ENCODE assay signal across 15 cellular contexts in the genomic region with DNA sequence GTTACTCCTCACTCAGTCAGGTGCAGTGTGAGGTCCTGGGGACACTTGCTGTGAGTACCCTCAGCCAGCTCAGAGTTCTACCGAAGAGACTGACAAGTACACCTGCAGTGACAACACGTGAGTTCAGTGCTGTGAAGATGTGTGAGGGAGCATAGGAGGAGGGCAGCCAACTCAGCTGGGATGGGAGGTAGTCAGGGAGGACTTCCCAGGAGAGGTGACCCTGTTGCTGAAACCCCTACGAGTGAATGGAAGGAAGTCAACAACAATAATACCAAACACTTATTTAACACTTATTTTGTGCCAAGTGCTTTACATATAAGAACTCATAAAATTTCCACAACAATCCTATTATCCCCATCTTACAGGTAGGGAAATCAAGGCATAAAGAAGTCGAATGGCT. TPM values are rescaled to one million over a fixed set of nuclear protein-coding genes. Genes with fewer than 3 reads are reported as not detected.
DNase-seq lines count a peak whose midpoint lies in the region; ATAC-seq, FAIRE-seq and TF ChIP-seq lines count a peak whose summit lies in the region.
"Had no signal": no experiment of that assay in that cellular context is flagged by ENCODE, and none has a peak within 500 bp of the region (broad histone marks: within the 10 kb centered on the region; RNA-seq: fewer than 3 reads in every experiment).

No MANE protein-coding gene starts in this region.

- DNase-seq in CD8-positive, alpha-beta T cell, result no peak
- DNase-seq in K562 (ENCODE audit: extremely low read depth in 1 of 4, low spot score in 3 of 4), result no peak
- no peak for DNase-seq in naive thymus-derived CD4-positive, alpha-beta T cell
- DNase-seq in stomach, result peak; percentile 4
- no peak for DNase-seq in NCI-H446 treated with DMSO at 0.1 percent for 48 hours (lab: John Stamatoyannopoulos, UW)
- DNase-seq: ACHN; Calu3; CD4-positive, CD25-positive, alpha-beta regulatory T cell; DMS79; H7 had no signal

- peaks cover 11% of the 10 kb centered on the region for H3K36me3 ChIP-seq in CD8-positive, alpha-beta T cell (ENCODE audit: insufficient read depth, low read length)
- H3K36me3 ChIP-seq in K562 (ENCODE audit: control insufficient read depth, insufficient read depth, low read length) (peaks cover 2% of the 10 kb centered on the region; the same call in 1 of the 3 replicates), stomach (peaks cover 0 to 43% (median 40%) of the 10 kb centered on the region in 4 donors)
- peaks cover 0 to 31% (median 5%) of the 10 kb centered on the region in 3 experiments for H3K36me3 ChIP-seq in naive thymus-derived CD4-positive, alpha-beta T cell (ENCODE audit: control insufficient read depth in 2 of 3, insufficient read depth in 3 of 3, low read length in 3 of 3)

- no peak overlapping the region for H3K27ac ChIP-seq in CD8-positive, alpha-beta T cell (ENCODE audit: low read depth, low read length)
- H3K27ac ChIP-seq in K562 (ENCODE audit: extremely low read depth, low read depth, low read length) (no peak overlapping the region), stomach (no peak overlapping the region)
- H3K27ac ChIP-seq in naive thymus-derived CD4-positive, alpha-beta T cell (ENCODE audit: low read depth, low read length), result no peak overlapping the region
- H3K27ac ChIP-seq: BLaER1 treated with 17β-estradiol and CSF1 and Interleukin-3, amounts not matched to agents 10 nM and 100 nM had no signal

- H3K9me3 Mint-ChIP-seq in CD8-positive, alpha-beta T cell, result no peaks in the 10 kb centered on the region
- no peaks in the 10 kb centered on the region for H3K9me3 Mint-ChIP-seq in naive thymus-derived CD4-positive, alpha-beta T cell
- H3K9me3 Mint-ChIP-seq: GM23338 had no signal

- H3K4me1 Mint-ChIP-seq in CD8-positive, alpha-beta T cell (ENCODE audit: low read depth), result peaks cover 5% of the 10 kb centered on the region
- peaks cover 0 to 10% (median 7%) of the 10 kb centered on the region in 7 donors for H3K4me1 Mint-ChIP-seq in naive thymus-derived CD4-positive, alpha-beta T cell

- no peaks in the 10 kb centered on the region for H4K20me1 ChIP-seq in K562 (replicated peaks; ENCODE audit: control insufficient read depth, insufficient read depth, low read length)

- TF ChIP-seq EP300 in K562 (IDR thresholded peaks at IDR 0.05; ENCODE audit: low read length) (no peak), stomach (IDR thresholded peaks at IDR 0.05) (no peak)

- no peaks in the 10 kb centered on the region for H3K27me3 Mint-ChIP-seq in CD8-positive, alpha-beta T cell (ENCODE audit: low read depth)
- no peaks in the 10 kb centered on the region for H3K27me3 Mint-ChIP-seq in naive thymus-derived CD4-positive, alpha-beta T cell
- H3K27me3 Mint-ChIP-seq: CD4-positive, CD25-positive, alpha-beta regulatory T cell had no signal

- POLR2A ChIA-PET in CD8-positive, alpha-beta T cell (lab: Charles Lee), result no interaction called here
- POLR2A ChIA-PET in K562 (lab: Yijun Ruan, JAX), result no interaction called here
- POLR2A ChIA-PET in naive thymus-derived CD4-positive, alpha-beta T cell (lab: Charles Lee), result interaction anchor here (1.1 kb wide), 1 partner anchor 14 kb away, joined by 3 read pairs; no protein-coding TSS in a partner anchor

- no peak overlapping the region for H3K4me3 Mint-ChIP-seq in CD8-positive, alpha-beta T cell
- no peak overlapping the region for H3K4me3 Mint-ChIP-seq in naive thymus-derived CD4-positive, alpha-beta T cell
- H3K4me3 Mint-ChIP-seq: CD4-positive, CD25-positive, alpha-beta regulatory T cell; GM23338 had no signal

- no peak for TF ChIP-seq CTCF in CD8-positive, alpha-beta T cell (IDR thresholded peaks at IDR 0.05)
- no peak for TF ChIP-seq CTCF in K562 (IDR thresholded peaks at IDR 0.05 in 2 of 3, conservative IDR thresholded peaks at IDR 0.05 in 1 of 3; ENCODE audit: insufficient read depth in 2 of 3, low read depth in 1 of 3, low read length in 3 of 3)
- TF ChIP-seq CTCF in stomach (IDR thresholded peaks at IDR 0.05), result no peak

- in situ Hi-C loops in K562 (cut with MboI), result no loop called here

- no peak for TF ChIP-seq RAD21 in K562 (CRISPR knock-in tag; conservative IDR thresholded peaks at IDR 0.05 in 1 of 2, IDR thresholded peaks at IDR 0.05 in 1 of 2)

- H3K9ac ChIP-seq in K562 (ENCODE audit: insufficient read depth in 1 of 2, low read depth in 2 of 2, low read length in 2 of 2), result no peak overlapping the region
- H3K9ac ChIP-seq: BLaER1 treated with 17β-estradiol and CSF1 and Interleukin-3, amounts not matched to agents 10 nM and 100 nM had no signal

- no peaks in the 10 kb centered on the region for H3K79me2 ChIP-seq in K562 (ENCODE audit: control insufficient read depth, insufficient read depth, low read length)

- no peak for FAIRE-seq in K562 (lab: Jason Lieb, UNC)
- FAIRE-seq: GM12878 had no signal

- H3K9me1 ChIP-seq in K562 (ENCODE audit: control insufficient read depth, insufficient read depth, low read length), result no peaks in the 10 kb centered on the region

- H3K27ac Mint-ChIP-seq in CD8-positive, alpha-beta T cell, result peak overlapping the region; percentile 1
- H3K27ac Mint-ChIP-seq in naive thymus-derived CD4-positive, alpha-beta T cell, result peak overlapping the region in 5 of 9 donors; percentile 11 to 60 (median 20)
- H3K27ac Mint-ChIP-seq: GM23338 had no signal

- no peak for ATAC-seq in CD8-positive, alpha-beta T cell
- no peak for ATAC-seq in K562
- no peak for ATAC-seq in naive thymus-derived CD4-positive, alpha-beta T cell
- no peak for ATAC-seq in GM18502 (IDR thresholded peaks at IDR 0.05; ENCODE audit: poor library complexity, unreplicated experiment)
- ATAC-seq in HG03457 (IDR thresholded peaks at IDR 0.05; ENCODE audit: unreplicated experiment), result no peak
- ATAC-seq: GM12878, GM23338 had no signal

- H2AFZ ChIP-seq in K562 (ENCODE audit: low read depth, low read length), result no peak overlapping the region
- H2AFZ ChIP-seq: GM23338 had no signal

- H3K4me3 ChIP-seq in CD8-positive, alpha-beta T cell (ENCODE audit: low read depth, low read length), result no peak overlapping the region
- H3K4me3 ChIP-seq in K562, result no peak overlapping the region
- H3K4me3 ChIP-seq in naive thymus-derived CD4-positive, alpha-beta T cell (ENCODE audit: low read length), result no peak overlapping the region
- H3K4me3 ChIP-seq in stomach, result no peak overlapping the region
- H3K4me3 ChIP-seq: BLaER1 treated with 17β-estradiol and CSF1 and Interleukin-3, amounts not matched to agents 10 nM and 100 nM; GM12878; GM23338 had no signal

- intact Hi-C loops in CD8-positive, alpha-beta T cell (cut with DNase I, micrococcal nuclease), result loop anchor here in 1 of 2 experiments (10.0 kb wide), 2 partner anchors 1846 to 1874 kb away; partner anchors contain the start of genes DDX18 and RNU4ATAC
- intact Hi-C loops in K562 (cut with micrococcal nuclease), result no loop called here
- intact Hi-C loops in naive thymus-derived CD4-positive, alpha-beta T cell (cut with micrococcal nuclease), result no loop called here
- intact Hi-C loops in stomach (cut with DNase I; ENCODE audit: low total_unique reads), result no loop called here

- H3K4me2 ChIP-seq in K562 (ENCODE audit: insufficient read depth, low read length), result no peak overlapping the region
- H3K4me2 ChIP-seq: BLaER1 treated with 17β-estradiol and CSF1 and Interleukin-3, amounts not matched to agents 10 nM and 100 nM; GM23338 had no signal

- CTCF ChIA-PET in CD8-positive, alpha-beta T cell (lab: Charles Lee), result no interaction called here
- CTCF ChIA-PET in K562 (lab: Yijun Ruan, JAX; ENCODE audit: low intra/inter-chr PET ratio), result no interaction called here
- CTCF ChIA-PET in naive thymus-derived CD4-positive, alpha-beta T cell (lab: Charles Lee), result no interaction called here

- TF ChIP-seq POLR2A in K562 (conservative IDR thresholded peaks at IDR 0.05), result no peak
- TF ChIP-seq POLR2A in stomach (IDR thresholded peaks at IDR 0.05), result no peak

- BruUV-seq in K562 (replicated peaks; lab: Mats Ljungman, UMichigan), result no TSS peak

- no peaks in the 10 kb centered on the region for H3K9me3 ChIP-seq in CD8-positive, alpha-beta T cell (ENCODE audit: low read length)
- H3K9me3 ChIP-seq in K562 (replicated peaks; ENCODE audit: control insufficient read depth, insufficient read depth, low read depth, low read length) (no peaks in the 10 kb centered on the region), stomach (no peaks in the 10 kb centered on the region)
- H3K9me3 ChIP-seq in naive thymus-derived CD4-positive, alpha-beta T cell (ENCODE audit: control insufficient read depth in 2 of 3, low read length in 3 of 3), result no peaks in the 10 kb centered on the region

- H3K4me1 ChIP-seq in CD8-positive, alpha-beta T cell (ENCODE audit: insufficient read depth, low read length), result peaks cover 3% of the 10 kb centered on the region
- peaks cover 0 to 3% of the 10 kb centered on the region in 2 experiments; a peak in 1 of 5 replicates for H3K4me1 ChIP-seq in K562 (replicated peaks in 1 of 2; ENCODE audit: control insufficient read depth in 2 of 2, insufficient read depth in 2 of 2, low read length in 2 of 2)
- peaks cover 0 to 5% of the 10 kb centered on the region in 2 donors for H3K4me1 ChIP-seq in naive thymus-derived CD4-positive, alpha-beta T cell (ENCODE audit: control insufficient read depth in 2 of 2, insufficient read depth in 2 of 2, low read length in 2 of 2)
- peaks cover under 1 to 7% (median under 1%) of the 10 kb centered on the region in 4 donors for H3K4me1 ChIP-seq in stomach

- 38% methylated on average over 4 of the region's 4 CpGs for whole genome bisulfite sequencing in K562 (ENCODE audit: insufficient coverage, low coverage, missing lambda C conversion rate)
- WGBS in stomach, 5 donors, result 74 to 92% (median 88%) methylated on average over 4 of the region's 4 CpGs

- H3K27me3 ChIP-seq in CD8-positive, alpha-beta T cell (ENCODE audit: insufficient read depth, low read length), result no peaks in the 10 kb centered on the region
- no peaks in the 10 kb centered on the region for H3K27me3 ChIP-seq in K562 (ENCODE audit: control insufficient read depth in 2 of 2, insufficient read depth in 2 of 2, low read length in 2 of 2)
- no peaks in the 10 kb centered on the region for H3K27me3 ChIP-seq in naive thymus-derived CD4-positive, alpha-beta T cell (ENCODE audit: control insufficient read depth in 2 of 2, insufficient read depth in 2 of 2, low read length in 2 of 2)
- H3K27me3 ChIP-seq in stomach, result no peaks in the 10 kb centered on the region
- H3K27me3 ChIP-seq: BLaER1 treated with 17β-estradiol and CSF1 and Interleukin-3, amounts not matched to agents 10 nM and 100 nM had no signal

- H3K36me3 Mint-ChIP-seq in CD8-positive, alpha-beta T cell, result peaks cover 31% of the 10 kb centered on the region
- peaks cover 5 to 32% (median 16%) of the 10 kb centered on the region in 5 donors for H3K36me3 Mint-ChIP-seq in naive thymus-derived CD4-positive, alpha-beta T cell

RNA-seq across cellular contexts. Expression of gene TMEM177, which starts 10.2 kb away (rescaled TPM):
- 1 to 10 TPM; 2.1 to 3.8 TPM for total RNA-seq in CD8-positive, alpha-beta T cell
- total RNA-seq in K562 (2011; cell fraction: chromatin; rRNA removed; ENCODE audit: low replicate concordance), result 17.3 and 28.8 TPM in 2 replicates
- 25.7 and 32.4 TPM in 2 replicates for total RNA-seq in K562 (2011; cell fraction: nucleolus; rRNA removed)
- 25.3 and 32.2 TPM in 2 replicates for total RNA-seq in K562 (2011; cell fraction: nucleoplasm; rRNA removed)
- 31.3 and 42.7 TPM in 2 replicates for total RNA-seq in K562 (2014; rRNA removed)
- total RNA-seq in K562 (2014; rRNA removed; fragmentation: Illumina TruSeq; extraction: Trizol), result 12.9 and 19.4 TPM in 2 replicates
- total RNA-seq in K562 (2015; rRNA removed; fragmentation: Illumina TruSeq; extraction: Trizol), result 26.5 and 29.7 TPM in 2 replicates
- 30.8 and 31.6 TPM in 2 replicates for total RNA-seq in K562 (2021)
- polyA plus RNA-seq in K562 (2011; rRNA removed), result 19.1 and 22.2 TPM in 2 replicates
- polyA plus RNA-seq in K562 (2011; cell fraction: cytosol; rRNA removed), result 29.8 and 77.4 TPM in 2 replicates
- polyA plus RNA-seq in K562 (2011; cell fraction: nucleus; rRNA removed), result 18.2 and 29.2 TPM in 2 replicates
- polyA plus RNA-seq in K562 (2012), result 17.6 and 24.9 TPM in 2 replicates
- polyA plus RNA-seq in K562 (2014; fragmentation: Illumina TruSeq; extraction: Trizol), result 30.2 and 31.8 TPM in 2 replicates
- 10 to 100 TPM in 1 of 2 experiments, 1 to 10 TPM in 1; 9.1 to 18.7 TPM for polyA plus RNA-seq in K562 (2014; fragmentation: Nextera tagmentation; extraction: Ambion mirVana)
- polyA plus RNA-seq in K562 (2014; rRNA removed), result 39.9 and 40.5 TPM in 2 replicates
- polyA minus RNA-seq in K562 (2011; rRNA and poly(A)+ RNA removed), result 10.4 and 14.1 TPM in 2 replicates
- 10.2 and 10.3 TPM in 2 replicates for polyA minus RNA-seq in K562 (2011; cell fraction: cytosol; rRNA and poly(A)+ RNA removed)
- 28.4 and 28.7 TPM in 2 replicates for polyA minus RNA-seq in K562 (2011; cell fraction: nucleus; rRNA and poly(A)+ RNA removed)
- total RNA-seq in naive thymus-derived CD4-positive, alpha-beta T cell, result 10 to 100 TPM in 3 of 5 experiments, 1 to 10 TPM in 2; 5.5 to 38.1 (median 11.6) TPM
- 10 to 100 TPM; 15.4 to 27.6 TPM for polyA plus RNA-seq in naive thymus-derived CD4-positive, alpha-beta T cell
- 10 to 100 TPM in 1 of 5 donors, 1 to 10 TPM in 3, not detected in 1; 3.9 to 15.2 (median 6.4) TPM for total RNA-seq in stomach
- 1 to 10 TPM; 4.4 to 8.1 (median 7.1) TPM for polyA plus RNA-seq in stomach
